Comparison of ENCODE assay signal across 9 cellular contexts in genomic region chr11:65499713-65500261, GRCh38. TPM values are rescaled to one million over a fixed set of nuclear protein-coding genes. Genes with fewer than 3 reads are reported as not detected.
DNase-seq lines count a peak whose midpoint lies in the region; ATAC-seq and TF ChIP-seq lines count a peak whose summit lies in the region.
"Had no signal": no experiment of that assay in that cellular context is flagged by ENCODE, and none has a peak within 500 bp of the region (broad histone marks: within the 10 kb centered on the region; RNA-seq: fewer than 3 reads in every experiment).

No MANE protein-coding gene starts in this region.

- H3F3A ChIP-seq in GM23338 (replicated peaks; ENCODE audit: low read depth) = peaks cover 58% of the 10 kb centered on the region
- peaks cover 63% of the 10 kb centered on the region for H3F3A ChIP-seq in smooth muscle cell (ENCODE audit: low read depth)

- H3K9me3 Mint-ChIP-seq in GM23338 = peaks cover 8% of the 10 kb centered on the region; the same call in 2 of the 3 replicates

- peaks cover 23% of the 10 kb centered on the region for H3K4me1 Mint-ChIP-seq in GM23338

- H3K4me3 ChIP-seq in GM23338 = peak overlapping the region; percentile 65
- peak overlapping the region; percentile 70 for H3K4me3 ChIP-seq in RWPE2 (ENCODE audit: severe bottlenecking)
- H3K4me3 ChIP-seq in hepatocyte = peak overlapping the region; percentile 74
- H3K4me3 ChIP-seq in smooth muscle cell = peak overlapping the region; percentile 80

- peaks cover 26% of the 10 kb centered on the region for H3K27me3 Mint-ChIP-seq in GM23338 (ENCODE audit: insufficient read depth, low read depth, poor library complexity)

- peaks cover 54% of the 10 kb centered on the region for H4K20me1 ChIP-seq in GM23338 (replicated peaks; ENCODE audit: insufficient read depth)
- peaks cover 58% of the 10 kb centered on the region for H4K20me1 ChIP-seq in hepatocyte (ENCODE audit: insufficient read depth, poor library complexity, severe bottlenecking)
- peaks cover 58% of the 10 kb centered on the region for H4K20me1 ChIP-seq in smooth muscle cell (ENCODE audit: low read depth)

- H3K27me3 ChIP-seq in GM23338 (ENCODE audit: insufficient read depth) = no peaks in the 10 kb centered on the region
- H3K27me3 ChIP-seq in RWPE2 (ENCODE audit: insufficient read depth, poor library complexity, severe bottlenecking) = no peaks in the 10 kb centered on the region
- H3K27me3 ChIP-seq in hepatocyte = no peaks in the 10 kb centered on the region
- no peaks in the 10 kb centered on the region for H3K27me3 ChIP-seq in smooth muscle cell (ENCODE audit: low read depth)

- peak overlapping the region; percentile 100 for H3K9ac ChIP-seq in smooth muscle cell (ENCODE audit: low read depth)

- WGBS in hepatocyte (ENCODE audit: low lambda C conversion rate, missing lambda C conversion rate) = 0% methylated on average over 1 of the region's 1 CpG
- WGBS in smooth muscle cell (ENCODE audit: low lambda C conversion rate) = 0% methylated on average over 1 of the region's 1 CpG

- H2AFZ ChIP-seq in GM23338 = no peak overlapping the region
- no peak overlapping the region for H2AFZ ChIP-seq in hepatocyte
- no peak overlapping the region for H2AFZ ChIP-seq in smooth muscle cell (ENCODE audit: low read depth)

- H3K9me3 ChIP-seq in RWPE2 (ENCODE audit: severe bottlenecking) = no peaks in the 10 kb centered on the region
- no peaks in the 10 kb centered on the region for H3K9me3 ChIP-seq in hepatocyte (ENCODE audit: low read depth)
- H3K9me3 ChIP-seq in smooth muscle cell (replicated peaks; ENCODE audit: low read depth) = no peaks in the 10 kb centered on the region

- H3K36me3 ChIP-seq in GM23338 (ENCODE audit: insufficient read depth) (peaks cover 42% of the 10 kb centered on the region), RWPE2 (ENCODE audit: low read depth) (peaks cover 59% of the 10 kb centered on the region), hepatocyte (replicated peaks; ENCODE audit: insufficient read depth, low read depth) (peaks cover 26% of the 10 kb centered on the region), smooth muscle cell (ENCODE audit: low read depth) (peaks cover 41% of the 10 kb centered on the region)

- H3K36me3 Mint-ChIP-seq in GM23338 (ENCODE audit: low read depth) = no peaks in the 10 kb centered on the region; the same call in 2 of the 3 replicates

- H3K27ac Mint-ChIP-seq in GM23338 = no peak overlapping the region

- no peak for TF ChIP-seq CTCF in GM23338 (conservative IDR thresholded peaks at IDR 0.05; ENCODE audit: low read depth in 2 of 2)
- TF ChIP-seq CTCF in RWPE2 (IDR thresholded peaks at IDR 0.05; ENCODE audit: poor library complexity, severe bottlenecking) = no peak
- TF ChIP-seq CTCF in hepatocyte (IDR thresholded peaks at IDR 0.05; ENCODE audit: poor library complexity) = no peak
- TF ChIP-seq CTCF in smooth muscle cell (IDR thresholded peaks at IDR 0.05; ENCODE audit: borderline replicate concordance, insufficient read depth, poor library complexity, severe bottlenecking) = no peak

- H3K4me3 Mint-ChIP-seq in GM23338 = no peak overlapping the region

- H3K79me2 ChIP-seq in GM23338 (replicated peaks; ENCODE audit: insufficient read depth) = peaks cover 67% of the 10 kb centered on the region
- H3K79me2 ChIP-seq in hepatocyte = peaks cover 91% of the 10 kb centered on the region
- peaks cover 86% of the 10 kb centered on the region for H3K79me2 ChIP-seq in smooth muscle cell (ENCODE audit: low read depth)

- H3K4me1 ChIP-seq in GM23338 (ENCODE audit: insufficient read depth) = peaks cover 29% of the 10 kb centered on the region
- peaks cover 16% of the 10 kb centered on the region for H3K4me1 ChIP-seq in RWPE2 (ENCODE audit: insufficient read depth, poor library complexity, severe bottlenecking)
- peaks cover 22% of the 10 kb centered on the region for H3K4me1 ChIP-seq in hepatocyte (ENCODE audit: insufficient read depth)
- peaks cover 11% of the 10 kb centered on the region for H3K4me1 ChIP-seq in smooth muscle cell (ENCODE audit: low read depth)

- no peaks in the 10 kb centered on the region for H3K9me2 ChIP-seq in GM23338 (ENCODE audit: insufficient read depth)
- H3K9me2 ChIP-seq in hepatocyte (replicated peaks; ENCODE audit: insufficient read depth) = no peaks in the 10 kb centered on the region

- ATAC-seq in GM23338 = no peak
- no peak for ATAC-seq in RWPE2 (ENCODE audit: low read depth)

- H3K4me2 ChIP-seq in GM23338 = peak overlapping the region; percentile 84
- H3K4me2 ChIP-seq in hepatocyte = peak overlapping the region; percentile 87
- peak overlapping the region; percentile 94 for H3K4me2 ChIP-seq in smooth muscle cell

- H3K27ac ChIP-seq in GM23338 (ENCODE audit: low read depth) (peak overlapping the region; percentile 100), RWPE2 (ENCODE audit: poor library complexity, severe bottlenecking) (peak overlapping the region; percentile 99), hepatocyte (peak overlapping the region; percentile 99), smooth muscle cell (ENCODE audit: low read depth) (peak overlapping the region; percentile 97)

- DNase-seq in GM23338 (ENCODE audit: low spot score) = no peak
- DNase-seq in RWPE2 (ENCODE audit: low spot score) = no peak
- DNase-seq in hepatocyte (ENCODE audit: low spot score) = no peak
- DNase-seq in smooth muscle cell (lab: John Stamatoyannopoulos, UW; ENCODE audit: unreplicated experiment) = no peak
- DNase-seq in HK-2 (ENCODE audit: unreplicated experiment) = no peak
- no peak for DNase-seq in activated T-cell treated with anti-CD3 and anti-CD28 coated beads for 4 hours
- DNase-seq in LoVo (ENCODE audit: low spot score) = no peak
- no peak for DNase-seq in C1 segment of cervical spinal cord (lab: John Stamatoyannopoulos, UW)
- DNase-seq: NCI-H1930 had no signal

TF ChIP-seq in GM23338, 12 proteins besides CTCF, POLR2A, EP300 and RAD21 (continues in another document):
- TF ChIP-seq ZNF331 (CRISPR knock-in tag; IDR thresholded peaks at IDR 0.05; ENCODE audit: low read depth) (no peak), EZH2phosphoT487 (IDR thresholded peaks at IDR 0.05; ENCODE audit: unreplicated experiment) (no peak), ZNF114 (CRISPR knock-in tag; IDR thresholded peaks at IDR 0.05) (no peak), NANOG (IDR thresholded peaks at IDR 0.05; ENCODE audit: borderline replicate concordance) (no peak), POLR2AphosphoS5 (IDR thresholded peaks at IDR 0.05; ENCODE audit: low read depth) (no peak; the same call in 1 of the 2 replicates), STAT1 (IDR thresholded peaks at IDR 0.05; ENCODE audit: unreplicated experiment) (no peak)

RNA-seq across cellular contexts. Expression of gene MALAT1, which starts 0.9 kb away (rescaled TPM):
- total RNA-seq in GM23338 (2014; rRNA removed; shearing (Covaris generic)) = 1,789 and 2,206 TPM in 2 replicates
- polyA plus RNA-seq in GM23338 (2016; fragmentation: Nextera tagmentation; extraction: Ambion mirVana) (4,618 and 6,020 TPM in 2 replicates), hepatocyte (16,690 and 29,129 TPM in 2 replicates), smooth muscle cell (6,158 and 16,096 TPM in 2 replicates)
- total RNA-seq in hepatocyte (8,000 and 8,677 TPM in 2 replicates), smooth muscle cell (7,019 and 7,386 TPM in 2 replicates)

RNA-seq across cellular contexts. Expression of gene SCYL1, which starts 25.1 kb away (rescaled TPM):
- total RNA-seq in GM23338 (2014; rRNA removed; shearing (Covaris generic)) = 55.1 and 66.1 TPM in 2 replicates
- polyA plus RNA-seq in GM23338 (2016; fragmentation: Nextera tagmentation; extraction: Ambion mirVana) (52.7 and 61.7 TPM in 2 replicates), hepatocyte (162 and 167 TPM in 2 replicates), smooth muscle cell (108 and 123 TPM in 2 replicates)
- total RNA-seq in hepatocyte (80.4 and 83.9 TPM in 2 replicates), smooth muscle cell (66.6 and 90.8 TPM in 2 replicates)

RNA-seq across cellular contexts. Expression of gene LTBP3, which starts 58.4 kb away (rescaled TPM):
- total RNA-seq in GM23338 (2014; rRNA removed; shearing (Covaris generic)) = 29.2 and 29.8 TPM in 2 replicates
- polyA plus RNA-seq in GM23338 (2016; fragmentation: Nextera tagmentation; extraction: Ambion mirVana) (9.5 and 11.9 TPM in 2 replicates), hepatocyte (85.3 and 101 TPM in 2 replicates), smooth muscle cell (46.4 and 53.9 TPM in 2 replicates)
- total RNA-seq in hepatocyte (46.0 and 53.7 TPM in 2 replicates), smooth muscle cell (33.6 TPM in 2 replicates)
